ENCODE assay signal across 8 cellular contexts in the genomic region with DNA sequence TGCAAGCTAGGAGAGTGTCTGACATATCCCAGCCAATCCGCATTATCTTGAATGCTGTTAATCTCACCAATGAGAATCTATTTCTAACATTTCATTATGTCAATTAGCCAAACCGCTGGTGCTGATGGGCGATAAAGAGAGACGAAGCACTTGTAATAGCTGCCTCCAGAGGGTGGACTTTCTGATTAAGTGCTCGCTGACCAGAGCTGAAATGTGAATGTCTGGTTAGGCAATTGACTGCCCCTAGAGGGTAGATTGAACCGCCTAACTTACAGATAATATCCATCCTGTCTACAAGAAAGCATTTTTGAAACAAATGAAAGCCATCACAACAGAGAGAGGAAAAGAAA. TPM values are rescaled to one million over a fixed set of nuclear protein-coding genes. Genes with fewer than 3 reads are reported as not detected.
DNase-seq lines count a peak whose midpoint lies in the region; ATAC-seq and TF ChIP-seq lines count a peak whose summit lies in the region.

No MANE protein-coding gene starts in this region.

- peak; percentile 96 for DNase-seq in NCI-H748 (lab: John Stamatoyannopoulos, UW; ENCODE audit: unreplicated experiment)
- peak; percentile 92 for DNase-seq in amniotic epithelial cell (ENCODE audit: low read depth)
- no peak for DNase-seq in left ventricle myocardium inferior
- DNase-seq in NK-92 treated with Interleukin-12 subunit alpha and Interleukin-12 subunit beta, amount 100 ng/mL, for 24 hours (lab: John Stamatoyannopoulos, UW) = no peak

- intact Hi-C loops in left ventricle myocardium inferior (cut with micrococcal nuclease) = no loop called here

- H3K4me1 ChIP-seq in left ventricle myocardium inferior = peaks cover 35% of the 10 kb centered on the region
- H3K4me1 ChIP-seq in rectal smooth muscle tissue (ENCODE audit: control insufficient read depth, insufficient read depth, low read length) = peaks cover 8% of the 10 kb centered on the region

- H3K27me3 ChIP-seq in left ventricle myocardium inferior (ENCODE audit: low read depth) = peaks cover 37% of the 10 kb centered on the region
- H3K27me3 ChIP-seq in rectal smooth muscle tissue (ENCODE audit: control insufficient read depth, insufficient read depth, low read length) = peaks cover 15% of the 10 kb centered on the region

- H3K9me3 ChIP-seq in left ventricle myocardium inferior (replicated peaks) = no peaks in the 10 kb centered on the region

- peak; percentile 26 for ATAC-seq in GM18867 (IDR thresholded peaks at IDR 0.05; ENCODE audit: unreplicated experiment)
- ATAC-seq in HG03457 (IDR thresholded peaks at IDR 0.05; ENCODE audit: unreplicated experiment) = peak; percentile 13

- H3K9ac ChIP-seq in rectal smooth muscle tissue (ENCODE audit: low read length) = no peak overlapping the region

- peak; percentile 63 for TF ChIP-seq CTCF in C4-2B (conservative IDR thresholded peaks at IDR 0.05)
- peak; percentile 60 for TF ChIP-seq CTCF in left ventricle myocardium inferior (IDR thresholded peaks at IDR 0.05; ENCODE audit: borderline replicate concordance)

- H3K27ac ChIP-seq in C4-2B = peak overlapping the region; percentile 80
- peak overlapping the region; percentile 90 for H3K27ac ChIP-seq in left ventricle myocardium inferior (replicated peaks)
- H3K27ac ChIP-seq in rectal smooth muscle tissue (ENCODE audit: low read depth, low read length) = peak overlapping the region; percentile 87

- H3K4me3 ChIP-seq in left ventricle myocardium inferior = peak overlapping the region; percentile 96
- H3K4me3 ChIP-seq in rectal smooth muscle tissue (ENCODE audit: low read length) = peak overlapping the region; percentile 68

- peaks cover 32% of the 10 kb centered on the region for H3K36me3 ChIP-seq in left ventricle myocardium inferior
- H3K36me3 ChIP-seq in rectal smooth muscle tissue (ENCODE audit: control insufficient read depth, insufficient read depth, low read length) = peaks cover 18% of the 10 kb centered on the region

RNA-seq across cellular contexts. Expression of gene GRWD1, which starts 0.6 kb away (rescaled TPM):
- total RNA-seq in left ventricle myocardium inferior = 17.0 TPM

RNA-seq across cellular contexts. Expression of gene KCNJ14, which starts 10.1 kb away (rescaled TPM):
- 0.27 TPM for total RNA-seq in left ventricle myocardium inferior

RNA-seq across cellular contexts. Expression of gene CYTH2, which starts 23.9 kb away (rescaled TPM):
- total RNA-seq in left ventricle myocardium inferior = 32.1 TPM

RNA-seq across cellular contexts. Expression of gene GRIN2D, which starts 51.8 kb away (rescaled TPM):
- 0.30 TPM for total RNA-seq in left ventricle myocardium inferior

RNA-seq across cellular contexts. Expression of gene KDELR1, which starts 53.9 kb away (rescaled TPM):
- total RNA-seq in left ventricle myocardium inferior = 68.4 TPM

Comparison
In these comparisons a context has a peak if more than half of its experiments do, and no peak if none do; other contexts are left out.
1. DNase-seq: peak in NCI-H748 (single experiment) and amniotic epithelial cell (single experiment); none in left ventricle myocardium inferior (single experiment) and NK-92 treated with Interleukin-12 subunit alpha and Interleukin-12 subunit beta, amount 100 ng/mL, for 24 hours (single experiment).
2. Peak in every context shown above with its lines, with median percentiles within 50 percentile points of each other: H3K27ac ChIP-seq.